ENCODE assay signal across 8 cellular contexts in the genomic region with DNA sequence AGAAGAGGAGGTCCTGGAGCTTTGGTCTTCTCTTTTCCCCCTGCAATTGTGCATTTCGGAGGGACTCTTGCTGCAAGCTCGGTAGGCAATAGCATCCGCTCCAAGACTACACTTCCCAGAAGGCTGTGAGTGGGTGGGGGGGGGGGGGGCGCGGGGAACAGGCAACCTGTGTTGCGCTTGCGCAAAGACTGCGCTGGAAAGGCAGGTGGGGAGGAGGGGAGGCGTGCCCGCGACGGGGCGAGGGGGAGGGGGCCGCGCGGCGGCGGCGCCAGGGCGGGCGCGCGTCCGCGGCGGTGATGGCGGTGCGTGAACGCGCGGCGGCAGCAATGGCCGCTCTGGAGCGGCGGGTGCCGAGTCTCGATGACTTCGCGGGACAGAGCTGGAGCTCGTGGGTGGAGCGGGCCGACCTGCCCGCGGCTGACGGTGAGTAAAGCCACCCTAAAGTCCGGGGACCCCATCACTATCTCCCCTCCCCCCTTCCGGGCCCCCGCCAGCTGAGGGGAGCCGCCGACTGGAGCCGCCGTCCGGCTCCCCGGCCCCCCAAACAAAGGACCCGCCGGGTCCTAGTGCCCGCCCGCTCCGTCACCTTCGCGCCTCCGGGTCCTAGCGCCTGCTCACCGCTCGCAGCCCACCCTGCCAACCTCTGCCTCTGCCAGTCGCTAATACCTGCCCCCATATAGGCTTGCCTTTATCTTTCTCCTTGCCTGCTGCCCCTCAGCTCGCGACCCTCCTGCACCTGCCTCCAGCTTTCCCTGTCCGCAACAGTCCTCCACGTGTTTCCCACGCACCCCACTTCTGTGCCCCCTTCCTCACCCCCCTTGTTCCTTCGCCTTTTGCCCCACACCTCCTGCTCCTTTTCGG. TPM values are rescaled to one million over a fixed set of nuclear protein-coding genes. Genes with fewer than 3 reads are reported as not detected.
DNase-seq lines count a peak whose midpoint lies in the region; ATAC-seq and TF ChIP-seq lines count a peak whose summit lies in the region.

A gene with protein sequence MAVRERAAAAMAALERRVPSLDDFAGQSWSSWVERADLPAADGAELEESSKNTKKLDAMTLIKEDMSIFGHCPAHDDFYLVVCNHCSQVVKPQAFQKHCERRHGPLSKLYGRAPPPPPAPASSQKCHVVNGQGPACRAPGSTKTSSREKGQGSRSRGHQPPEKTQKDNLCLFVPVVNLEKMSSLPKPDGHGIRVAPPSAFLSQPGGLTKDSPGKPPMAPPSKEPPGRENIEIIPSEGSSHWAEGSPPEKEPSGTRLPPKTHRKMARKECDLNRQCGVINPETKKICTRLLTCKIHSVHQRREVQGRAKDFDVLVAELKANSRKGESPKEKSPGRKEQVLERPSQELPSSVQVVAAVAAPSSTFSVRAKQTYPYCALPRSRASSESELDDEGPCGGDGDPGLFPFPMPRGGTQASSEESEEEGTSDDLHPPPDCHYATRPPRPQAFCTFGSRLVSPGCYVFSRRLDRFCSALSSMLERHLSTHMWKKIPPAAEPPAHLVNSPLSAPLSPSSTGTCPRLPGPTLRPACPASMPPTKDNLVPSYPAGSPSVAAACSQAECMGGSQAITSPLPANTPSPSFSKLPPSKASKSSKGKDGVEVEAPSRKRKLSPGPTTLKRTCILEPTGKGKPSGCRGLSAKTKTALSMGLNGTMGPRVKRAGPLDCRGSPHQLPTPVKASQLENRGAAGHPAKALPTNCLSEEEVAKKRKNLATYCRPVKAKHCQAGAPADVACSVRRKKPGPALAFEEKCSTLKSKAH (plus strand): TSS at position 248 of the 861 bp plus-strand sequence. CDS start 49 bp downstream, at position 297.

- TF ChIP-seq EP300 in Ishikawa (IDR thresholded peaks at IDR 0.05; ENCODE audit: borderline replicate concordance): peak; percentile 1; the same call in 1 of the 2 replicates

- ATAC-seq in GM21576 (IDR thresholded peaks at IDR 0.05; ENCODE audit: unreplicated experiment): peak; percentile 73

- no peak for TF ChIP-seq CTCF in epithelial cell of proximal tubule (conservative IDR thresholded peaks at IDR 0.05; ENCODE audit: low read depth, low read length)

- no peaks in the 10 kb centered on the region for H3K9me3 ChIP-seq in mucosa of stomach (ENCODE audit: control insufficient read depth, low read length)

- H3K4me3 ChIP-seq in epithelial cell of proximal tubule (ENCODE audit: low read depth, low read length) (peak within 1 kb of the TSS; percentile 82), mucosa of stomach (ENCODE audit: low read length) (peak within 1 kb of the TSS; percentile 77)

- no peaks in the 10 kb centered on the region for H3K27me3 ChIP-seq in mucosa of stomach (ENCODE audit: control insufficient read depth, insufficient read depth, low read length)

- TF ChIP-seq RAD21 in Ishikawa (IDR thresholded peaks at IDR 0.05; ENCODE audit: low read depth): no peak

- DNase-seq in DMS114 treated with DMSO at 0.1 percent for 48 hours (lab: John Stamatoyannopoulos, UW; ENCODE audit: unreplicated experiment): peak; percentile 87
- DNase-seq in OCI-M1 (lab: John Stamatoyannopoulos, UW): peak; percentile 92
- peak; percentile 94 for DNase-seq in activated T-cell treated with anti-CD3 and anti-CD28 coated beads for 48 hours (ENCODE audit: low read depth)
- no peak for DNase-seq in epithelial cell of proximal tubule (ENCODE audit: low read depth)
- peak; percentile 90 for DNase-seq in stimulated activated CD8-positive, alpha-beta memory T cell treated with anti-CD3 and anti-CD28 coated beads, Interleukin-4, amount 100 ng/mL, for 48 hours

- H3K4me1 ChIP-seq in mucosa of stomach (ENCODE audit: control insufficient read depth, insufficient read depth, low read length): peaks cover 16% of the 10 kb centered on the region

- H3K9ac ChIP-seq in mucosa of stomach (ENCODE audit: low read length): peak within 1 kb of the TSS; percentile 79

- H3K36me3 ChIP-seq in mucosa of stomach (ENCODE audit: control insufficient read depth, insufficient read depth, low read length): no peaks in the 10 kb centered on the region

TF ChIP-seq in Ishikawa, 13 proteins besides CTCF, POLR2A, EP300 and RAD21:
- peak; percentile 97 for TF ChIP-seq ZBTB7A (IDR thresholded peaks at IDR 0.05; ENCODE audit: low read depth)
- TF ChIP-seq, protein P1, sequence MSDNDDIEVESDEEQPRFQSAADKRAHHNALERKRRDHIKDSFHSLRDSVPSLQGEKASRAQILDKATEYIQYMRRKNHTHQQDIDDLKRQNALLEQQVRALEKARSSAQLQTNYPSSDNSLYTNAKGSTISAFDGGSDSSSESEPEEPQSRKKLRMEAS (IDR thresholded peaks at IDR 0.05): peak; percentile 82
- no peak for TF ChIP-seq FOXM1 (IDR thresholded peaks at IDR 0.05; ENCODE audit: borderline replicate concordance, low read depth)
- TF ChIP-seq YY1 (IDR thresholded peaks at IDR 0.05; ENCODE audit: low read depth): peak; percentile 95
- TF ChIP-seq NFIC (IDR thresholded peaks at IDR 0.05): no peak
- peak; percentile 97 for TF ChIP-seq TAF1 (IDR thresholded peaks at IDR 0.05; ENCODE audit: low read depth)

RNA-seq across cellular contexts. Expression of the gene that starts here (rescaled TPM):
- 7.4 and 7.7 TPM in 2 replicates for total RNA-seq in epithelial cell of proximal tubule
